19 cellular contexts compared by ENCODE assay signal in the genomic region with DNA sequence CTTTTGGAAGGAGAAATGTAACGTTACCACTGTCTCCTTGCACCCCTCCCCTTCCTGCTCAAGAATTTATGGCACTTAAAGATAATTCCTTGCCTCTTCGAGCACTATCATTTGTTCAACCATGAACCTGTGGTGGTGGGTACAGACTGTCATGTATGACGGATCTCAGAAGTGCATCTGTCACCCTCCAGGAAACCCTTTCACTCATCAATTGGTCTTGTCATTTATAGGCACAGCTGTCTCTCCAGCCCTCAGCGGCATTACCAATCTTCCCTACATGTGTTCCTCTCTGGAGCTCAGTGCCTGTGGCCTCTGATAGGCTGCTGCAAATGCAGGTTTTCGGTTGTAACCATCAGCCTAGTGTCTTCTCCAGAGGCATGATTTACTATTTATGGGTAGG. TPM values are rescaled to one million over a fixed set of nuclear protein-coding genes. Genes with fewer than 3 reads are reported as not detected.
"Had no signal": no experiment of that assay in that cellular context is flagged by ENCODE, and none has a peak within 500 bp of the region (broad histone marks: within the 10 kb centered on the region; RNA-seq: fewer than 3 reads in every experiment).

No MANE protein-coding gene starts in this region.

- DNase-seq: colonic mucosa; dermis blood vessel endothelial cell; effector CD4-positive, alpha-beta T cell; endodermal cell; erythroblast; foreskin keratinocyte; kidney; left colon; left ventricle myocardium superior; mesenchymal stem cell; midbrain; psoas muscle; stimulated activated CD4-positive, alpha-beta T cell treated with anti-CD3 and anti-CD28 coated beads, Interleukin-2, amount 100 ng/mL, for 24 hours; stimulated activated CD4-positive, alpha-beta T cell treated with anti-CD3 and anti-CD28 coated beads, Interleukin-4, amount 100 ng/mL, for 4 hours; stimulated activated naive B cell treated with anti-CD40 and anti-IgM and Interleukin-4, amounts not matched to agents 10 μg/mL and 1 μg/mL and 100 μg/mL, for 72 hours; stimulated activated naive CD8-positive, alpha-beta T cell treated with anti-CD3 and anti-CD28 coated beads, Interleukin-15, amount 100 ng/mL, for 72 hours; transverse colon had no signal

RNA-seq across cellular contexts. Expression of a gene that starts 15.0 kb away (rescaled TPM):
- polyA plus RNA-seq: endothelial cell of umbilical vein, lung had no signal
